9 cellular contexts compared by ENCODE assay signal in genomic region chr10:103910442-103911000, GRCh38. TPM values are rescaled to one million over a fixed set of nuclear protein-coding genes. Genes with fewer than 3 reads are reported as not detected.
DNase-seq lines count a peak whose midpoint lies in the region; ATAC-seq and TF ChIP-seq lines count a peak whose summit lies in the region.
"Had no signal": no experiment of that assay in that cellular context is flagged by ENCODE, and none has a peak within 500 bp of the region (broad histone marks: within the 10 kb centered on the region; RNA-seq: fewer than 3 reads in every experiment).

No MANE protein-coding gene starts in this region.

- CTCF ChIA-PET in activated CD4-positive, alpha-beta T cell treated with anti-CD3 and anti-CD28 coated beads, Interleukin-2, amount 10 ng/mL, durations not matched to agents 7 days and 5 days (lab: Charles Lee) = interaction anchor here (1.0 to 2.7 kb wide), 5 partner anchors 9 to 210 kb away, joined by 4 to 14 read pairs (median 5); no protein-coding TSS in a partner anchor

- H3K27me3 ChIP-seq in left lung (no peaks in the 10 kb centered on the region), thymus (ENCODE audit: control insufficient read depth, insufficient read depth) (no peaks in the 10 kb centered on the region)

- H3K4me3 Mint-ChIP-seq in activated CD4-positive, alpha-beta T cell treated with anti-CD3 and anti-CD28 coated beads, Interleukin-2, amount 10 ng/mL, durations not matched to agents 7 days and 5 days = peak overlapping the region; percentile 75
- H3K4me3 Mint-ChIP-seq in activated T-helper 17 cell treated with anti-CD3 and anti-CD28 coated beads, Interleukin-2, amount 50 U/mL, for 72 hours = peak overlapping the region; percentile 85

- no peaks in the 10 kb centered on the region for H3K27me3 Mint-ChIP-seq in activated CD4-positive, alpha-beta T cell treated with anti-CD3 and anti-CD28 coated beads, Interleukin-2, amount 10 ng/mL, durations not matched to agents 7 days and 5 days
- no peaks in the 10 kb centered on the region for H3K27me3 Mint-ChIP-seq in activated T-helper 17 cell treated with anti-CD3 and anti-CD28 coated beads, Interleukin-2, amount 50 U/mL, for 72 hours

- 8% methylated on average over 4 of the region's 4 CpGs for WGBS in thymus

- peaks cover 64% of the 10 kb centered on the region for H3K36me3 Mint-ChIP-seq in activated CD4-positive, alpha-beta T cell treated with anti-CD3 and anti-CD28 coated beads, Interleukin-2, amount 10 ng/mL, durations not matched to agents 7 days and 5 days (ENCODE audit: low read depth)
- peaks cover 43% of the 10 kb centered on the region for H3K36me3 Mint-ChIP-seq in activated T-helper 17 cell treated with anti-CD3 and anti-CD28 coated beads, Interleukin-2, amount 50 U/mL, for 72 hours (ENCODE audit: low read depth)

- POLR2A ChIA-PET in activated CD4-positive, alpha-beta T cell treated with anti-CD3 and anti-CD28 coated beads, Interleukin-2, amount 10 ng/mL, durations not matched to agents 7 days and 5 days (lab: Charles Lee) = no interaction called here

- TF ChIP-seq CTCF in left lung (IDR thresholded peaks at IDR 0.05) = no peak

- H3K9me3 ChIP-seq in left lung = no peaks in the 10 kb centered on the region
- H3K9me3 ChIP-seq in thymus (ENCODE audit: control insufficient read depth) = no peaks in the 10 kb centered on the region

- peak overlapping the region; percentile 98 for H3K27ac Mint-ChIP-seq in activated CD4-positive, alpha-beta T cell treated with anti-CD3 and anti-CD28 coated beads, Interleukin-2, amount 10 ng/mL, durations not matched to agents 7 days and 5 days
- peak overlapping the region; percentile 88 for H3K27ac Mint-ChIP-seq in activated T-helper 17 cell treated with anti-CD3 and anti-CD28 coated beads, Interleukin-2, amount 50 U/mL, for 72 hours

- peak; percentile 38 for DNase-seq in activated CD4-positive, alpha-beta T cell treated with anti-CD3 and anti-CD28 coated beads, Interleukin-2, amount 10 ng/mL, durations not matched to agents 7 days and 5 days
- no peak for DNase-seq in activated CD4-positive, alpha-beta T cell treated with anti-CD3 and anti-CD28 coated beads for 4 hours
- no peak for DNase-seq in left lung
- no peak for DNase-seq in NCI-H526 (lab: John Stamatoyannopoulos, UW)
- DNase-seq in SKM-1 treated with dmso at 0.1 percent for 144 hours (lab: John Stamatoyannopoulos, UW; ENCODE audit: unreplicated experiment) = no peak
- no peak for DNase-seq in stimulated activated CD4-positive, alpha-beta T cell treated with anti-CD3 and anti-CD28 coated beads, Interleukin-4, amount 100 ng/mL, for 24 hours
- DNase-seq: ACHN had no signal

- H3K4me1 ChIP-seq in left lung (peaks cover 35 to 81% of the 10 kb centered on the region in 2 donors), thymus (ENCODE audit: control insufficient read depth, insufficient read depth, low read length) (peaks cover 33% of the 10 kb centered on the region)

- peaks cover 8% of the 10 kb centered on the region for H3K9me3 Mint-ChIP-seq in activated CD4-positive, alpha-beta T cell treated with anti-CD3 and anti-CD28 coated beads, Interleukin-2, amount 10 ng/mL, durations not matched to agents 7 days and 5 days
- peaks cover 6% of the 10 kb centered on the region for H3K9me3 Mint-ChIP-seq in activated T-helper 17 cell treated with anti-CD3 and anti-CD28 coated beads, Interleukin-2, amount 50 U/mL, for 72 hours

- peak; percentile 14 for ATAC-seq in activated T-helper 17 cell treated with anti-CD3 and anti-CD28 coated beads, Interleukin-2, amount 50 U/mL, for 72 hours (replicated peaks)
- peak; percentile 56 for ATAC-seq in left lung

- H3K36me3 ChIP-seq in left lung = peaks cover 0 to under 1% of the 10 kb centered on the region in 2 donors
- H3K36me3 ChIP-seq in thymus (ENCODE audit: control insufficient read depth, insufficient read depth) = no peaks in the 10 kb centered on the region

- intact Hi-C loops in left lung (cut with DNase I) = no loop called here

- H3K27ac ChIP-seq in left lung (peak overlapping the region; percentile 78 to 95), thymus (ENCODE audit: low read depth) (peak overlapping the region; percentile 88)

- peaks cover 73% of the 10 kb centered on the region for H3K4me1 Mint-ChIP-seq in activated CD4-positive, alpha-beta T cell treated with anti-CD3 and anti-CD28 coated beads, Interleukin-2, amount 10 ng/mL, durations not matched to agents 7 days and 5 days
- H3K4me1 Mint-ChIP-seq in activated T-helper 17 cell treated with anti-CD3 and anti-CD28 coated beads, Interleukin-2, amount 50 U/mL, for 72 hours = peaks cover 47% of the 10 kb centered on the region

- H3K4me3 ChIP-seq in left lung (no peak overlapping the region), thymus (ENCODE audit: low read length) (peak overlapping the region; percentile 33)

RNA-seq across cellular contexts. Expression of gene STN1, which starts 7.5 kb away (rescaled TPM):
- 10 to 100 TPM; 46.5 to 50.9 TPM for total RNA-seq in activated CD4-positive, alpha-beta T cell treated with anti-CD3 and anti-CD28 coated beads, Interleukin-2, amount 10 ng/mL, durations not matched to agents 7 days and 5 days
- total RNA-seq in activated T-helper 17 cell treated with anti-CD3 and anti-CD28 coated beads, Interleukin-2, amount 50 U/mL, for 72 hours = 10 to 100 TPM; 41.9 to 45.4 TPM
- 10 to 100 TPM; 44.8 to 62.8 TPM for total RNA-seq in left lung
- polyA plus RNA-seq in thymus = 25.0 TPM

RNA-seq across cellular contexts. Expression of gene SH3PXD2A, which starts 55.1 kb away (rescaled TPM):
- 10 to 100 TPM; 11.9 to 12.7 TPM for total RNA-seq in activated CD4-positive, alpha-beta T cell treated with anti-CD3 and anti-CD28 coated beads, Interleukin-2, amount 10 ng/mL, durations not matched to agents 7 days and 5 days
- total RNA-seq in activated T-helper 17 cell treated with anti-CD3 and anti-CD28 coated beads, Interleukin-2, amount 50 U/mL, for 72 hours = 10 to 100 TPM in 1 of 2 donors, 1 to 10 TPM in 1; 8.0 to 19.3 TPM
- 10 to 100 TPM; 44.8 to 90.7 TPM for total RNA-seq in left lung
- 9.5 TPM for polyA plus RNA-seq in thymus

RNA-seq across cellular contexts. Expression of gene SLK, which starts 56.4 kb away (rescaled TPM):
- total RNA-seq in activated CD4-positive, alpha-beta T cell treated with anti-CD3 and anti-CD28 coated beads, Interleukin-2, amount 10 ng/mL, durations not matched to agents 7 days and 5 days = 10 to 100 TPM; 31.5 to 32.4 TPM
- 10 to 100 TPM; 23.6 to 26.7 TPM for total RNA-seq in activated T-helper 17 cell treated with anti-CD3 and anti-CD28 coated beads, Interleukin-2, amount 50 U/mL, for 72 hours
- total RNA-seq in left lung = 10 to 100 TPM; 52.1 to 52.9 TPM
- polyA plus RNA-seq in thymus = 16.9 TPM
